Comparison of ENCODE assay signal across 12 cellular contexts in the genomic region with DNA sequence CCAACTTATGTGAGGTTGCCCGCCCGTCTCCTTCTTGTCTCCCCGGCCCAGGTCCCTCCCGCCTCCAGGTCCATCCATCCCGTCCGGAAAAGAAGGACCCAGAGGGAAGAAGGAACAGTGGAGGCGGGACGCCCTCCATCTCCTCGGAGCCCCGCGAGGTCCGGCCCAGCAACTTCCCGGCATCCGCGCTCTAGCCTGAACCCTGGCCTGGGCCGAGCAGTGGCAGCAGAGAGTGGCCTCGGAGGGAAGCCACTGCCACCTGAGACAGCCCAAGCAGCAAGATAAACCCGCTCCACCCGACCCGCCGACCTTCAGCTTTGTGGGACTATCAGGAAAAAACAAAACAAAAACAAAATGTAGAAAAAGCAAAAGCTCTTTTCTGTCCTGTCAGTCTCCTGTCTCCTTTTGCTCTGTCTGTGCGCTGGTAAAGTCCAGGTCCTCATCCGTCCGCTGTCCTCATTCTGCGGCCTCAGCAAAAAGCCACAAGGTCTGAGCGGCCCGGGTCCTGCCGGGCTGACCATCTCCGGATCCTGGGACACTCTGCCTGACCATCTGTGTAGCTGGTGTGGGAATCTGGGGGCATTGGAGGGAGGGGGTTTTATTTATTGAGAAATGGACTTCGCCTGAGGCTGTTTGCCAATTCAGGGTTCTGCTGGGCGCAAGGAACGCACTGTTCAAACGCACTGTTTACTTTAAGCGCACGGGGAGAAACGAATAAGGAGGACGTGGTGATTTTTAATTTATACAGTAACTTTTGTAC. TPM values are rescaled to one million over a fixed set of nuclear protein-coding genes. Genes with fewer than 3 reads are reported as not detected.
DNase-seq lines count a peak whose midpoint lies in the region; ATAC-seq and TF ChIP-seq lines count a peak whose summit lies in the region.
"Had no signal": no experiment of that assay in that cellular context is flagged by ENCODE, and none has a peak within 500 bp of the region (broad histone marks: within the 10 kb centered on the region; RNA-seq: fewer than 3 reads in every experiment).

No MANE protein-coding gene starts in this region.

- no peak for TF ChIP-seq CTCF in H9 (conservative IDR thresholded peaks at IDR 0.05)
- TF ChIP-seq CTCF in dorsolateral prefrontal cortex (IDR thresholded peaks at IDR 0.05 in 54 of 56, conservative IDR thresholded peaks at IDR 0.05 in 2 of 56; ENCODE audit: low read depth in 1 of 56, partially characterized antibody in 56 of 56), result no peak
- no peak for TF ChIP-seq CTCF in nephron progenitor cell (IDR thresholded peaks at IDR 0.05)

- H3K4me2 ChIP-seq in H9 (ENCODE audit: insufficient read depth, insufficient read length, low read length), result peak overlapping the region; percentile 1

- peaks cover 57% of the 10 kb centered on the region for H3K4me1 ChIP-seq in CD4-positive, alpha-beta memory T cell (ENCODE audit: insufficient read depth, low read length)
- peaks cover 2% of the 10 kb centered on the region; the same call in 1 of the 2 replicates for H3K4me1 ChIP-seq in H9 (ENCODE audit: insufficient read depth, low read length)

- no peak overlapping the region for H2BK120ac ChIP-seq in H9 (ENCODE audit: low read depth, low read length, poor library complexity, severe bottlenecking)

- H3K18ac ChIP-seq in H9 (ENCODE audit: insufficient read length, low read depth, low read length), result no peak overlapping the region

- CTCF ChIA-PET in CD4-positive, alpha-beta memory T cell (lab: Charles Lee; ENCODE audit: partially characterized antibody), result interaction anchor here (1.3 kb wide), 1 partner anchor 11 kb away, joined by 3 read pairs; no protein-coding TSS in a partner anchor

- no peaks in the 10 kb centered on the region for H3K79me1 ChIP-seq in H9 (ENCODE audit: insufficient read depth, low read depth, low read length, poor library complexity, severe bottlenecking)

- H3K36me3 ChIP-seq in CD4-positive, alpha-beta memory T cell (ENCODE audit: insufficient read depth, low read length), result no peaks in the 10 kb centered on the region

- H4K91ac ChIP-seq in H9 (ENCODE audit: insufficient read length, low read depth, low read length), result no peak overlapping the region

- peak in 2 of 5 donors; percentile 6 to 26 for DNase-seq in CD4-positive, alpha-beta memory T cell
- DNase-seq in H9 (peak; percentile 49), dorsolateral prefrontal cortex (no peak), nephron progenitor cell (no peak), NCI-H1105 treated with DMSO at 0.1 percent for 48 hours (lab: John Stamatoyannopoulos, UW) (no peak)
- DNase-seq: MV-4-11; stimulated activated naive CD4-positive, alpha-beta T cell treated with Interleukin-2 at 50 U/mL for 16 hours had no signal

- H2AK5ac ChIP-seq in H9 (ENCODE audit: insufficient read length, low read length), result no peak overlapping the region

- H3K4me3 Mint-ChIP-seq in CD4-positive, alpha-beta memory T cell, result peak overlapping the region; percentile 18 to 89 (median 58)
- H3K4me3 Mint-ChIP-seq in H9 (peak overlapping the region in 1 of 2 experiments; percentile 95; a peak in 2 of 5 replicates), nephron progenitor cell (peak overlapping the region; percentile 21)

- no peak for ATAC-seq in HG02884 (IDR thresholded peaks at IDR 0.05; ENCODE audit: unreplicated experiment)
- ATAC-seq in GM18870 (IDR thresholded peaks at IDR 0.05; ENCODE audit: unreplicated experiment), result no peak
- ATAC-seq: mucosa of descending colon had no signal

- H3K23ac ChIP-seq in H9 (ENCODE audit: insufficient read length, low read depth, low read length), result no peak overlapping the region

- POLR2A ChIA-PET in CD4-positive, alpha-beta memory T cell (lab: Charles Lee; ENCODE audit: partially characterized antibody), result interaction anchor here (1.4 to 14.0 kb wide), 2 partner anchors 13 to 401 kb away, joined by 3 to 186 read pairs; a partner anchor contains a TSS

- no peak overlapping the region for H2BK5ac ChIP-seq in H9 (ENCODE audit: insufficient read length, low read length)

- H3K4ac ChIP-seq in H9 (ENCODE audit: low read depth, low read length), result no peak overlapping the region

- no peak overlapping the region for H4K8ac ChIP-seq in H9 (replicated peaks; ENCODE audit: insufficient read length, low read depth, low read length)

- H3K4me1 Mint-ChIP-seq in CD4-positive, alpha-beta memory T cell, result peaks cover 28 to 76% (median 44%) of the 10 kb centered on the region in 4 donors
- H3K4me1 Mint-ChIP-seq in H9, result peaks cover 40 to 66% of the 10 kb centered on the region in 2 experiments
- peaks cover 44% of the 10 kb centered on the region for H3K4me1 Mint-ChIP-seq in nephron progenitor cell

- peaks cover 0 to 15% of the 10 kb centered on the region in 2 donors for H3K36me3 Mint-ChIP-seq in CD4-positive, alpha-beta memory T cell
- H3K36me3 Mint-ChIP-seq in H9 (ENCODE audit: insufficient read depth in 1 of 3, low read depth in 3 of 3) (no peaks in the 10 kb centered on the region; a peak in 3 of 7 replicates), nephron progenitor cell (ENCODE audit: low read depth) (no peaks in the 10 kb centered on the region)

- H2BK15ac ChIP-seq in H9 (ENCODE audit: low read depth, low read length), result no peak overlapping the region

- H3K56ac ChIP-seq in H9 (ENCODE audit: insufficient read length, low read depth, low read length), result no peak overlapping the region

- no peak overlapping the region for H2BK12ac ChIP-seq in H9 (ENCODE audit: insufficient read length, low read depth, low read length)

- no peak overlapping the region for H2AFZ ChIP-seq in H9 (ENCODE audit: low read length)

- no peak overlapping the region for H2BK20ac ChIP-seq in H9 (ENCODE audit: low read depth, low read length, poor library complexity, severe bottlenecking)

- H3K27me3 Mint-ChIP-seq in CD4-positive, alpha-beta memory T cell, result peaks cover 76 to 84% of the 10 kb centered on the region in 2 donors
- H3K27me3 Mint-ChIP-seq in H9 (ENCODE audit: low read depth) (peaks cover 100% of the 10 kb centered on the region), nephron progenitor cell (ENCODE audit: low read depth, poor library complexity) (peaks cover 100% of the 10 kb centered on the region)

- peaks cover 0 to 53% (median 17%) of the 10 kb centered on the region in 8 donors for H3K9me3 Mint-ChIP-seq in CD4-positive, alpha-beta memory T cell
- peaks cover 4 to 19% of the 10 kb centered on the region in 2 experiments; a peak in 4 of 5 replicates for H3K9me3 Mint-ChIP-seq in H9
- H3K9me3 Mint-ChIP-seq in nephron progenitor cell, result no peaks in the 10 kb centered on the region

- WGBS in H9 (ENCODE audit: extremely low coverage, insufficient read length, low lambda C conversion rate), result no CpG with 5 or more reads among the region's 37 CpGs

- no peaks in the 10 kb centered on the region for H4K20me1 ChIP-seq in H9 (ENCODE audit: control insufficient read depth, insufficient read depth, insufficient read length)

- H3K9me3 ChIP-seq in CD4-positive, alpha-beta memory T cell (ENCODE audit: control insufficient read depth in 1 of 2, low read length in 2 of 2), result no peaks in the 10 kb centered on the region
- H3K9me3 ChIP-seq in H9 (ENCODE audit: control insufficient read depth, low read depth, low read length), result no peaks in the 10 kb centered on the region
- H3K9me3 ChIP-seq: mucosa of descending colon had no signal

- H3K27ac Mint-ChIP-seq in CD4-positive, alpha-beta memory T cell, result peak overlapping the region in 5 of 7 donors; percentile 26 to 99 (median 92)
- H3K27ac Mint-ChIP-seq in H9, result no peak overlapping the region
- no peak overlapping the region for H3K27ac Mint-ChIP-seq in nephron progenitor cell

- H3K27me3 ChIP-seq in CD4-positive, alpha-beta memory T cell (ENCODE audit: insufficient read depth, low read length), result peaks cover 100% of the 10 kb centered on the region
- H3K27me3 ChIP-seq in H9 (ENCODE audit: insufficient read depth, low read length) (peaks cover 89% of the 10 kb centered on the region), dorsolateral prefrontal cortex (peaks cover 17 to 100% (median 100%) of the 10 kb centered on the region in 45 donors)

- H3K79me2 ChIP-seq in H9 (ENCODE audit: insufficient read depth, low read length), result no peaks in the 10 kb centered on the region

- H3K14ac ChIP-seq in H9 (ENCODE audit: insufficient read depth, low read length), result no peak overlapping the region

- H3K23me2 ChIP-seq in H9 (ENCODE audit: insufficient read length, low read depth, low read length, poor library complexity, severe bottlenecking), result peaks cover 16% of the 10 kb centered on the region

- no peak overlapping the region for H3K27ac ChIP-seq in CD4-positive, alpha-beta memory T cell (ENCODE audit: low read depth, low read length)
- H3K27ac ChIP-seq in H9 (ENCODE audit: insufficient read length, low read depth, low read length) (no peak overlapping the region), dorsolateral prefrontal cortex (peak overlapping the region in 28 of 59 donors; percentile 10 to 69 (median 50))
- H3K27ac ChIP-seq: coronary artery had no signal

- no peak overlapping the region for H4K5ac ChIP-seq in H9 (ENCODE audit: insufficient read length, low read depth, low read length)

- no peak overlapping the region for H3K4me3 ChIP-seq in CD4-positive, alpha-beta memory T cell (ENCODE audit: low read length in 2 of 2)
- H3K4me3 ChIP-seq in dorsolateral prefrontal cortex, result peak overlapping the region in 41 of 59 donors; percentile 1 to 69 (median 56)
- H3K4me3 ChIP-seq: mucosa of descending colon had no signal

- intact Hi-C loops in CD4-positive, alpha-beta memory T cell (cut with micrococcal nuclease), result loop anchor here (10.0 kb wide), 1 partner anchor 1264 kb away; no protein-coding TSS in a partner anchor
- intact Hi-C loops in dorsolateral prefrontal cortex (cut with DNase I), result no loop called here

- no peak overlapping the region for H3T11ph ChIP-seq in H9 (ENCODE audit: low read length)

- H3K9ac ChIP-seq in H9 (ENCODE audit: extremely low read depth, insufficient read length, low read length), result no peak overlapping the region

RNA-seq across cellular contexts. Expression of a gene that starts 3.1 kb away (rescaled TPM):
- total RNA-seq in CD4-positive, alpha-beta memory T cell, result not detected
- not detected for polyA plus RNA-seq in CD4-positive, alpha-beta memory T cell
- not detected in 2 replicates for total RNA-seq in H9 (2021)
- 10 to 100 TPM in 53 of 120 experiments, 1 to 10 TPM in 67; 1.5 to 24.3 (median 9.6) TPM for total RNA-seq in dorsolateral prefrontal cortex
- total RNA-seq: glomerular endothelial cell had no signal

RNA-seq across cellular contexts. Expression of a gene that starts 14.3 kb away (rescaled TPM):
- not detected for total RNA-seq in CD4-positive, alpha-beta memory T cell
- polyA plus RNA-seq in CD4-positive, alpha-beta memory T cell, result not detected
- total RNA-seq in H9 (2021) (0.42 TPM in 1 of 2 replicates, not detected in the other), dorsolateral prefrontal cortex (1 to 10 TPM in 111 of 120 experiments, under 1 TPM in 9; 0.39 to 4.2 (median 1.8) TPM)

Comparison
In these comparisons a context has a peak if more than half of its experiments do, and no peak if none do; other contexts are left out.
1. H3K4me3 ChIP-seq: peak in dorsolateral prefrontal cortex (41 of 59); none in CD4-positive, alpha-beta memory T cell (0 of 2).
2. H3K27ac Mint-ChIP-seq: peak in CD4-positive, alpha-beta memory T cell (5 of 7); none in H9 (0 of 3) and nephron progenitor cell (single experiment).